19 cellular contexts compared by ENCODE assay signal in the genomic region with DNA sequence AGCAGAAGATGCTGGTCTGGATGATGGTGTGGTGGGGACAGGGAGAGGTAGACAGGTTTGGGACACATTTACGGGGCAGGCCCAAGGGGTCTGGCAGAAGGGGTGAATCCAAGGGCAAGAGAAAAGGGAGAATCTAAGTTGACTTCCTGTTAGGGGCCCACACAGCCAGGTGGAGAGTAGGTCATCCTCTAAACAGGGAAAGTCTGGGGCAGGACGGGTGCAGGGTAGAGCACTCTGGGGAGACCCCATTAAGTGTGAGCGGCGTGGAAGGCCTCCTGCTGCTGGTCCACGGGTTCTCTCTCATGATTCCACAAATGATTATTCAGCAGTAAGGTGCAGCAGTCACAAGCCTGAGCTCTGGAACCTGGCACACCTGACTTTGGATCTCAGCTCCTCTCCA. TPM values are rescaled to one million over a fixed set of nuclear protein-coding genes. Genes with fewer than 3 reads are reported as not detected.
DNase-seq lines count a peak whose midpoint lies in the region; ATAC-seq and TF ChIP-seq lines count a peak whose summit lies in the region.
"Had no signal": no experiment of that assay in that cellular context is flagged by ENCODE, and none has a peak within 500 bp of the region (broad histone marks: within the 10 kb centered on the region; RNA-seq: fewer than 3 reads in every experiment).

No MANE protein-coding gene starts in this region.

- H2BK5ac ChIP-seq in IMR-90 (ENCODE audit: low read depth, low read length, poor library complexity, severe bottlenecking), result no peak overlapping the region

- 91% methylated on average over 2 of the region's 5 CpGs; no CpG with 5 or more reads in 1 of the 2 experiments for WGBS in IMR-90 (ENCODE audit: extremely low coverage in 2 of 2, insufficient read length in 1 of 2), 2 experiments
- 84 to 87% (median 86%) methylated on average over 5 of the region's 5 CpGs for WGBS in psoas muscle, 3 donors

- intact Hi-C loops in IMR-90 (cut with micrococcal nuclease) (loop anchor here (5.0 kb wide), 1 partner anchor 77 kb away; no protein-coding TSS in a partner anchor), psoas muscle (cut with DNase I) (loop anchor here (5.0 to 10.0 kb wide), 4 partner anchors 77 to 185 kb away; a partner anchor contains a TSS)
- intact Hi-C loops in dendritic cell treated with granulocyte-macrophage colony-stimulating factor and Interleukin-4, amounts not matched to agents 40 ng/mL and 50 ng/mL, for 4 days (cut with micrococcal nuclease), result loop anchor here (5.0 kb wide), 2 partner anchors 87 to 182 kb away; a partner anchor contains a TSS

- no peak overlapping the region for H2BK15ac ChIP-seq in IMR-90 (ENCODE audit: low read depth, low read length)

- BruUV-seq in IMR-90 (replicated peaks; lab: Mats Ljungman, UMichigan), result no TSS peak

- H3K9me3 Mint-ChIP-seq in activated naive CD8-positive, alpha-beta T cell (ENCODE audit: low read depth), result no peaks in the 10 kb centered on the region
- H3K9me3 Mint-ChIP-seq in activated naive CD8-positive, alpha-beta T cell treated with anti-CD3 and anti-CD28 coated beads for 36 hours, result no peaks in the 10 kb centered on the region
- no peaks in the 10 kb centered on the region for H3K9me3 Mint-ChIP-seq in dendritic cell treated with granulocyte-macrophage colony-stimulating factor and Interleukin-4, amounts not matched to agents 40 ng/mL and 50 ng/mL, for 4 days
- H3K9me3 Mint-ChIP-seq: H9 had no signal

- no peak overlapping the region for H4K91ac ChIP-seq in IMR-90 (ENCODE audit: insufficient read depth, low read depth, low read length)

- no peak overlapping the region for H3K27ac Mint-ChIP-seq in activated naive CD8-positive, alpha-beta T cell
- no peak overlapping the region for H3K27ac Mint-ChIP-seq in activated naive CD8-positive, alpha-beta T cell treated with anti-CD3 and anti-CD28 coated beads for 36 hours
- H3K27ac Mint-ChIP-seq in dendritic cell treated with granulocyte-macrophage colony-stimulating factor and Interleukin-4, amounts not matched to agents 40 ng/mL and 50 ng/mL, for 4 days, result peak overlapping the region; percentile 90
- H3K27ac Mint-ChIP-seq: H9 had no signal

- no peak overlapping the region for H4K5ac ChIP-seq in IMR-90 (ENCODE audit: low read depth, low read length)

- H3K36me3 ChIP-seq in IMR-90 (ENCODE audit: control insufficient read depth, insufficient read depth, low read length) (peaks cover 36% of the 10 kb centered on the region), psoas muscle (ENCODE audit: insufficient read depth in 1 of 2, low read depth in 1 of 2) (peaks cover 18 to 50% of the 10 kb centered on the region in 2 donors), WERI-Rb-1 (peaks cover 35% of the 10 kb centered on the region)

- H3K4me1 ChIP-seq in IMR-90 (ENCODE audit: control insufficient read depth, insufficient read depth, low read length) (peaks cover 12% of the 10 kb centered on the region), psoas muscle (peaks cover 11% of the 10 kb centered on the region)

- no peak overlapping the region for H2BK120ac ChIP-seq in IMR-90 (ENCODE audit: low read depth, low read length)

- H4K20me1 ChIP-seq in IMR-90 (ENCODE audit: insufficient read depth, low read length), result peaks cover 50% of the 10 kb centered on the region

- H3K9me1 ChIP-seq in IMR-90 (ENCODE audit: insufficient read depth, low read length), result peaks cover 5% of the 10 kb centered on the region

- no peak overlapping the region for H3K27ac ChIP-seq in IMR-90 (ENCODE audit: insufficient read depth, low read length)
- H3K27ac ChIP-seq in psoas muscle, result no peak overlapping the region
- no peak overlapping the region for H3K27ac ChIP-seq in WERI-Rb-1
- H3K27ac ChIP-seq: KMS-11 had no signal

- no peak overlapping the region for H3K18ac ChIP-seq in IMR-90 (ENCODE audit: low read depth, low read length)

- no peak for DNase-seq in activated naive CD8-positive, alpha-beta T cell treated with anti-CD3 and anti-CD28 coated beads for 36 hours
- DNase-seq in IMR-90, result no peak
- peak in 1 of 2 donors; percentile 19 for DNase-seq in psoas muscle
- no peak for DNase-seq in COLO829 (ENCODE audit: low spot score)
- no peak for DNase-seq in occipital lobe (lab: John Stamatoyannopoulos, UW)
- no peak for DNase-seq in WERI-Rb-1
- DNase-seq: DMS79, H9, NCI-H1092 treated with DMSO at 0.1 percent for 48 hours, NCI-H1694 treated with DMSO at 0.1 percent for 48 hours, NCI-H2107, NCI-H226, NCI-H524 treated with DMSO at 0.1 percent for 48 hours had no signal

- in situ Hi-C loops in IMR-90 (cut with MboI; ENCODE audit: low sequenced_read_pairs), result loop anchor here (10.0 kb wide), 3 partner anchors 105 to 295 kb away; a partner anchor contains a TSS

- peak; percentile 12; the same call in 1 of the 2 replicates for TF ChIP-seq POLR2A in IMR-90 (IDR thresholded peaks at IDR 0.05; ENCODE audit: low read depth, low read length)

- H3K36me3 Mint-ChIP-seq in activated naive CD8-positive, alpha-beta T cell, result peaks cover 8% of the 10 kb centered on the region
- peaks cover 39% of the 10 kb centered on the region for H3K36me3 Mint-ChIP-seq in activated naive CD8-positive, alpha-beta T cell treated with anti-CD3 and anti-CD28 coated beads for 36 hours
- H3K36me3 Mint-ChIP-seq in dendritic cell treated with granulocyte-macrophage colony-stimulating factor and Interleukin-4, amounts not matched to agents 40 ng/mL and 50 ng/mL, for 4 days (ENCODE audit: low read depth), result peaks cover 64% of the 10 kb centered on the region

- POLR2A ChIA-PET in IMR-90 (lab: Charles Lee; ENCODE audit: unreplicated experiment), result no interaction called here

- H3K27me3 ChIP-seq in IMR-90 (ENCODE audit: control insufficient read depth, insufficient read depth, low read length) (no peaks in the 10 kb centered on the region), psoas muscle (ENCODE audit: insufficient read depth in 3 of 3, low read length in 2 of 3) (no peaks in the 10 kb centered on the region), WERI-Rb-1 (ENCODE audit: insufficient read depth, low read depth, severe bottlenecking) (no peaks in the 10 kb centered on the region)

- H3K4me3 ChIP-seq in IMR-90 (ENCODE audit: insufficient read depth, low read depth, low read length), result no peak overlapping the region
- peak overlapping the region; percentile 85 for H3K4me3 ChIP-seq in psoas muscle
- H3K4me3 ChIP-seq in WERI-Rb-1 (ENCODE audit: low read depth, low read length), result no peak overlapping the region

- H2AK9ac ChIP-seq in IMR-90 (replicated peaks; ENCODE audit: low read depth, low read length, poor library complexity), result peak overlapping the region; percentile 60

- peaks cover 27% of the 10 kb centered on the region for H3K4me1 Mint-ChIP-seq in activated naive CD8-positive, alpha-beta T cell (ENCODE audit: low read depth)
- H3K4me1 Mint-ChIP-seq in activated naive CD8-positive, alpha-beta T cell treated with anti-CD3 and anti-CD28 coated beads for 36 hours, result peaks cover 18% of the 10 kb centered on the region
- H3K4me1 Mint-ChIP-seq in dendritic cell treated with granulocyte-macrophage colony-stimulating factor and Interleukin-4, amounts not matched to agents 40 ng/mL and 50 ng/mL, for 4 days (ENCODE audit: low read depth), result peaks cover 84% of the 10 kb centered on the region

- dilution Hi-C loops in IMR-90 (cut with HindIII; ENCODE audit: low sequenced_read_pairs, unreplicated experiment), result no loop called here

- H3K4me2 ChIP-seq in IMR-90 (ENCODE audit: low read depth, low read length), result no peak overlapping the region
- H3K4me2 ChIP-seq: KMS-11 had no signal

- no peak overlapping the region for H3K14ac ChIP-seq in IMR-90 (replicated peaks; ENCODE audit: low read depth, low read length)

- CTCF ChIA-PET in IMR-90 (lab: Yijun Ruan, JAX), result no interaction called here

- ATAC-seq in IMR-90 (ENCODE audit: low read depth) (no peak), psoas muscle (no peak)
- ATAC-seq: Panc1, Right ventricle myocardium inferior had no signal

- H2AK5ac ChIP-seq in IMR-90 (ENCODE audit: low read depth, low read length), result no peak overlapping the region

- H3K4me3 Mint-ChIP-seq in activated naive CD8-positive, alpha-beta T cell, result peak overlapping the region; percentile 89
- no peak overlapping the region for H3K4me3 Mint-ChIP-seq in activated naive CD8-positive, alpha-beta T cell treated with anti-CD3 and anti-CD28 coated beads for 36 hours
- H3K4me3 Mint-ChIP-seq in dendritic cell treated with granulocyte-macrophage colony-stimulating factor and Interleukin-4, amounts not matched to agents 40 ng/mL and 50 ng/mL, for 4 days, result no peak overlapping the region

- TF ChIP-seq RAD21 in IMR-90 (IDR thresholded peaks at IDR 0.05; ENCODE audit: low read length), result no peak

- no peak overlapping the region for H3K4ac ChIP-seq in IMR-90 (ENCODE audit: low read depth, low read length)

- no peak overlapping the region for H2AFZ ChIP-seq in IMR-90 (replicated peaks; ENCODE audit: low read length, poor library complexity)

- TF ChIP-seq CTCF in IMR-90 (conservative IDR thresholded peaks at IDR 0.05; ENCODE audit: low read depth, low read length), result no peak
- no peak for TF ChIP-seq CTCF in psoas muscle (IDR thresholded peaks at IDR 0.05)
- TF ChIP-seq CTCF in WERI-Rb-1 (IDR thresholded peaks at IDR 0.05; ENCODE audit: low read depth, low read length), result no peak

- H3K9ac ChIP-seq in IMR-90 (ENCODE audit: low read depth, low read length), result no peak overlapping the region
- H3K9ac ChIP-seq: KMS-11 had no signal

- H3K23ac ChIP-seq in IMR-90 (ENCODE audit: low read depth, low read length), result no peak overlapping the region

- H4K8ac ChIP-seq in IMR-90 (ENCODE audit: low read depth in 2 of 2, low read length in 2 of 2), result no peak overlapping the region

- H3K79me1 ChIP-seq in IMR-90 (ENCODE audit: low read depth in 1 of 2, low read length in 2 of 2), result peaks cover 43 to 62% of the 10 kb centered on the region in 2 experiments

- no peak overlapping the region for H2BK20ac ChIP-seq in IMR-90 (ENCODE audit: low read depth, low read length)

- no peak overlapping the region for H3K56ac ChIP-seq in IMR-90 (ENCODE audit: extremely low read depth, insufficient read depth, low read length)

- H3K27me3 Mint-ChIP-seq in activated naive CD8-positive, alpha-beta T cell, result peaks cover 2% of the 10 kb centered on the region
- H3K27me3 Mint-ChIP-seq in activated naive CD8-positive, alpha-beta T cell treated with anti-CD3 and anti-CD28 coated beads for 36 hours, result peaks cover 14% of the 10 kb centered on the region
- no peaks in the 10 kb centered on the region for H3K27me3 Mint-ChIP-seq in dendritic cell treated with granulocyte-macrophage colony-stimulating factor and Interleukin-4, amounts not matched to agents 40 ng/mL and 50 ng/mL, for 4 days

- H3K9me3 ChIP-seq in IMR-90 (ENCODE audit: control insufficient read depth, insufficient read depth, low read length) (no peaks in the 10 kb centered on the region), psoas muscle (no peaks in the 10 kb centered on the region), WERI-Rb-1 (ENCODE audit: severe bottlenecking) (no peaks in the 10 kb centered on the region)

RNA-seq across cellular contexts. Expression of a gene that starts 2.7 kb away (rescaled TPM):
- total RNA-seq in activated naive CD8-positive, alpha-beta T cell treated with anti-CD3 and anti-CD28 coated beads for 36 hours, result 10 to 100 TPM; 17.0 to 18.1 TPM
- total RNA-seq in IMR-90 (2012; rRNA removed) (63.0 and 71.2 TPM in 2 replicates), psoas muscle (100 to 1,000 TPM in 1 of 4 donors, 10 to 100 TPM in 3; 30.7 to 150 (median 57.0) TPM), occipital lobe (11.5 TPM)
- polyA plus RNA-seq in IMR-90 (2012; rRNA removed) (41.1 and 51.2 TPM in 2 replicates), psoas muscle (100 to 1,000 TPM in 2 of 3 donors, 10 to 100 TPM in 1; 37.9 to 172 (median 123) TPM)
- polyA plus RNA-seq in IMR-90 (2012; cell fraction: cytosol; rRNA removed), result 16.0 and 36.9 TPM in 2 replicates
- polyA plus RNA-seq in IMR-90 (2012; cell fraction: nucleus; rRNA removed; ENCODE audit: low replicate concordance), result 17.6 and 20.9 TPM in 2 replicates

RNA-seq across cellular contexts. Expression of a gene that starts 25.3 kb away (rescaled TPM):
- not detected for total RNA-seq in activated naive CD8-positive, alpha-beta T cell treated with anti-CD3 and anti-CD28 coated beads for 36 hours
- total RNA-seq in IMR-90 (2012; rRNA removed) (not detected in 2 replicates), psoas muscle (not detected), occipital lobe (2.0 TPM)
- polyA plus RNA-seq in IMR-90 (2012; rRNA removed) (not detected in 2 replicates), psoas muscle (not detected)
- not detected in 2 replicates for polyA plus RNA-seq in IMR-90 (2012; cell fraction: cytosol; rRNA removed)
- not detected in 2 replicates for polyA plus RNA-seq in IMR-90 (2012; cell fraction: nucleus; rRNA removed; ENCODE audit: low replicate concordance)
- total RNA-seq: H9, M059J, Right ventricle myocardium inferior had no signal

RNA-seq across cellular contexts. Expression of a gene that starts 40.2 kb away (rescaled TPM):
- under 1 TPM; 0.14 to 0.23 TPM for total RNA-seq in activated naive CD8-positive, alpha-beta T cell treated with anti-CD3 and anti-CD28 coated beads for 36 hours
- total RNA-seq in IMR-90 (2012; rRNA removed) (not detected in 2 replicates), psoas muscle (10 to 100 TPM in 1 of 4 donors, 1 to 10 TPM in 3; 5.1 to 10.6 (median 6.7) TPM), occipital lobe (0.47 TPM)
- polyA plus RNA-seq in IMR-90 (2012; rRNA removed) (not detected in 2 replicates), psoas muscle (1 to 10 TPM; 3.0 to 4.7 (median 3.2) TPM)
- polyA plus RNA-seq in IMR-90 (2012; cell fraction: cytosol; rRNA removed), result 0.02 TPM in 1 of 2 replicates, not detected in the other
- not detected in 2 replicates for polyA plus RNA-seq in IMR-90 (2012; cell fraction: nucleus; rRNA removed; ENCODE audit: low replicate concordance)
- total RNA-seq: M059J had no signal
